In genomic region chr15:92772061-92772460, GRCh38 we compare ENCODE assay signal across 27 cellular contexts.
"Had no signal": no experiment of that assay in that cellular context is flagged by ENCODE, and none has a peak within 500 bp of the region (broad histone marks: within the 10 kb centered on the region; RNA-seq: fewer than 3 reads in every experiment).

No MANE protein-coding gene starts in this region.

- H2AFZ ChIP-seq: parathyroid adenoma had no signal

- H3K36me3 Mint-ChIP-seq: natural killer cell treated with Interleukin-12 subunit alpha and Interleukin-12 subunit beta and Interleukin-15 and Interleukin-18, amount 100 ng/mL, for 72 hours; stimulated activated effector memory CD8-positive, alpha-beta T cell treated with anti-CD3 and anti-CD28 coated beads, Interleukin-12 subunit alpha, Interleukin-12 subunit beta, amount 100 ng/mL, for 72 hours had no signal

- H3K27ac Mint-ChIP-seq: immature natural killer cell; naive thymus-derived CD4-positive, alpha-beta T cell; natural killer cell treated with Interleukin-12 subunit alpha and Interleukin-12 subunit beta and Interleukin-15 and Interleukin-18, amount 100 ng/mL, for 72 hours; stimulated activated effector memory CD8-positive, alpha-beta T cell treated with anti-CD3 and anti-CD28 coated beads, Interleukin-12 subunit alpha, Interleukin-12 subunit beta, amount 100 ng/mL, for 72 hours; stimulated activated naive CD8-positive, alpha-beta T cell treated with anti-CD3 and anti-CD28 coated beads, Interleukin-15, Interleukin-2, amounts not matched to agents 100 ng/mL and 50 ng/mL, for 24 hours had no signal

- H3K4me3 Mint-ChIP-seq: immature natural killer cell; naive thymus-derived CD4-positive, alpha-beta T cell; natural killer cell treated with Interleukin-12 subunit alpha and Interleukin-12 subunit beta and Interleukin-15 and Interleukin-18, amount 100 ng/mL, for 72 hours; neural crest cell; stimulated activated effector memory CD8-positive, alpha-beta T cell treated with anti-CD3 and anti-CD28 coated beads, Interleukin-12 subunit alpha, Interleukin-12 subunit beta, amount 100 ng/mL, for 72 hours; stimulated activated naive CD8-positive, alpha-beta T cell treated with anti-CD3 and anti-CD28 coated beads, Interleukin-15, Interleukin-2, amounts not matched to agents 100 ng/mL and 50 ng/mL, for 24 hours had no signal

- DNase-seq: hypothalamus; immature natural killer cell; kidney; left colon; lower lobe of right lung; mammary epithelial cell; mesendoderm; midbrain; mucosa of descending colon; naive thymus-derived CD4-positive, alpha-beta T cell; nucleus accumbens; psoas muscle; stimulated activated CD4-positive, alpha-beta T cell treated with anti-CD3 and anti-CD28 coated beads, Interleukin-4, amount 100 ng/mL, for 24 hours; stimulated activated naive CD4-positive, alpha-beta T cell; tibial artery; trophoblast cell; uterus had no signal

- H3K27me3 Mint-ChIP-seq: naive thymus-derived CD4-positive, alpha-beta T cell; natural killer cell treated with Interleukin-12 subunit alpha and Interleukin-12 subunit beta and Interleukin-15 and Interleukin-18, amount 100 ng/mL, for 72 hours; stimulated activated naive CD8-positive, alpha-beta T cell treated with anti-CD3 and anti-CD28 coated beads, Interleukin-15, Interleukin-2, amounts not matched to agents 100 ng/mL and 50 ng/mL, for 24 hours had no signal

- H3K4me1 ChIP-seq: left lung, lower lobe of right lung, parathyroid adenoma, psoas muscle, suprapubic skin, tibial artery, uterus had no signal

- H3K27me3 ChIP-seq: left lung, suprapubic skin, tibial artery, uterus had no signal

- H3K27ac ChIP-seq: left lung, lower lobe of right lung, parathyroid adenoma, psoas muscle, skin epidermis, suprapubic skin, thoracic aorta, tibial artery, uterus had no signal

- H3K4me1 Mint-ChIP-seq: immature natural killer cell; naive thymus-derived CD4-positive, alpha-beta T cell; neural crest cell; stimulated activated effector memory CD8-positive, alpha-beta T cell treated with anti-CD3 and anti-CD28 coated beads, Interleukin-12 subunit alpha, Interleukin-12 subunit beta, amount 100 ng/mL, for 72 hours had no signal

- H3K9ac ChIP-seq: parathyroid adenoma had no signal

- H3K36me3 ChIP-seq: left lung, lower lobe of right lung, suprapubic skin, thoracic aorta, tibial artery, uterus had no signal

- ATAC-seq: left colon; left lung; lower lobe of right lung; mucosa of descending colon; naive thymus-derived CD4-positive, alpha-beta T cell; natural killer cell treated with Interleukin-12 subunit alpha and Interleukin-12 subunit beta and Interleukin-15 and Interleukin-18, amount 100 ng/mL, for 72 hours; psoas muscle; sciatic nerve; stimulated activated effector memory CD8-positive, alpha-beta T cell treated with anti-CD3 and anti-CD28 coated beads, Interleukin-12 subunit alpha, Interleukin-12 subunit beta, amount 100 ng/mL, for 72 hours had no signal

- H3K4me3 ChIP-seq: left lung, lower lobe of right lung, mucosa of descending colon, psoas muscle, skin epidermis, suprapubic skin, thoracic aorta, tibial artery, uterus had no signal

- H3K9me3 ChIP-seq: left lung, lower lobe of right lung, mucosa of descending colon, psoas muscle, suprapubic skin, thoracic aorta, tibial artery, uterus had no signal

- H3K9me3 Mint-ChIP-seq: immature natural killer cell; natural killer cell treated with Interleukin-12 subunit alpha and Interleukin-12 subunit beta and Interleukin-15 and Interleukin-18, amount 100 ng/mL, for 72 hours; neural crest cell; stimulated activated effector memory CD8-positive, alpha-beta T cell treated with anti-CD3 and anti-CD28 coated beads, Interleukin-12 subunit alpha, Interleukin-12 subunit beta, amount 100 ng/mL, for 72 hours; stimulated activated naive CD8-positive, alpha-beta T cell treated with anti-CD3 and anti-CD28 coated beads, Interleukin-15, Interleukin-2, amounts not matched to agents 100 ng/mL and 50 ng/mL, for 24 hours had no signal
